In genomic region chr1:168972225-168972624, GRCh38 we compare ENCODE assay signal across 26 cellular contexts.
"Had no signal": no experiment of that assay in that cellular context is flagged by ENCODE, and none has a peak within 500 bp of the region (broad histone marks: within the 10 kb centered on the region; RNA-seq: fewer than 3 reads in every experiment).

No MANE protein-coding gene starts in this region.

- H3K27ac ChIP-seq: body of pancreas, right lobe of liver, skin epidermis, tibial nerve, vagina, WERI-Rb-1 had no signal

- H3K27me3 Mint-ChIP-seq: activated naive CD8-positive, alpha-beta T cell treated with anti-CD3 and anti-CD28 coated beads, Interleukin-2, amount 50 U/mL, for 24 hours; stimulated activated naive CD8-positive, alpha-beta T cell treated with anti-CD3 and anti-CD28 coated beads, Interleukin-15, Interleukin-2, amounts not matched to agents 100 ng/mL and 50 ng/mL, for 24 hours had no signal

- H3K4me3 Mint-ChIP-seq: activated CD8-positive, alpha-beta T cell treated with anti-CD3 and anti-CD28 coated beads, Interleukin-2, amount 10 ng/mL, durations not matched to agents 7 days and 5 days; activated naive CD8-positive, alpha-beta T cell treated with anti-CD3 and anti-CD28 coated beads, Interleukin-2, amount 50 U/mL, for 24 hours; activated T-helper 1 cell treated with anti-CD3 and anti-CD28 coated beads, Interleukin-12 subunit alpha, Interleukin-12 subunit beta, Interleukin-2, Interleukin-4 antibody, amounts not matched to agents 30 ng/mL and 10 ng/mL and 1 ng/mL, durations not matched to agents 14 hours and 24 hours and 36 hours; dendritic cell treated with granulocyte-macrophage colony-stimulating factor and Interleukin-4, amounts not matched to agents 40 ng/mL and 50 ng/mL, for 4 days; memory B cell; stimulated activated naive CD8-positive, alpha-beta T cell treated with anti-CD3 and anti-CD28 coated beads, Interleukin-15, Interleukin-2, amounts not matched to agents 100 ng/mL and 50 ng/mL, for 24 hours; T-helper 2 cell treated with Interferon-gamma antibody and Interleukin-4, amounts not matched to agents 5 μg/mL and 100 μg/mL, for 36 hours had no signal

- H3K4me3 ChIP-seq: body of pancreas, right lobe of liver, skin epidermis, tibial nerve, vagina had no signal

- DNase-seq: activated CD4-positive, alpha-beta T cell treated with anti-CD3 and anti-CD28 coated beads, Interleukin-2, amount 50 U/mL, for 1 hour; activated CD4-positive, CD25-positive, alpha-beta regulatory T cell treated with anti-CD3 and anti-CD28 coated beads, Interleukin-2, amount 50 U/mL, for 72 hours; activated CD8-positive, alpha-beta T cell treated with anti-CD3 and anti-CD28 coated beads, Interleukin-2, amount 10 ng/mL, durations not matched to agents 7 days and 5 days; activated gamma-delta T cell; activated naive CD4-positive, alpha-beta T cell treated with anti-CD3 and anti-CD28 coated beads, Interleukin-2, amount 50 U/mL, for 16 hours; activated naive CD8-positive, alpha-beta T cell treated with anti-CD3 and anti-CD28 coated beads, Interleukin-2, amount 50 U/mL, for 24 hours; anterior cingulate cortex; caudate nucleus; effector CD4-positive, alpha-beta T cell; erythroblast; foreskin melanocyte; kidney glomerular epithelial cell; left ventricle myocardium superior; occipital lobe; right lobe of liver; stimulated activated CD4-positive, alpha-beta T cell treated with anti-CD3 and anti-CD28 coated beads, Interleukin-1b, Interleukin-23, amount 100 ng/mL, for 48 hours; WERI-Rb-1 had no signal

- H3K27me3 ChIP-seq: body of pancreas, right lobe of liver, tibial nerve, vagina had no signal

- ATAC-seq: activated CD8-positive, alpha-beta T cell treated with anti-CD3 and anti-CD28 coated beads, Interleukin-2, amount 10 ng/mL, durations not matched to agents 7 days and 5 days; activated naive CD8-positive, alpha-beta T cell treated with anti-CD3 and anti-CD28 coated beads, Interleukin-2, amount 50 U/mL, for 24 hours; body of pancreas; left ventricle myocardium superior; right lobe of liver had no signal

- H3K36me3 ChIP-seq: right lobe of liver, tibial nerve, vagina, WERI-Rb-1 had no signal

- H3K9me3 ChIP-seq: body of pancreas, right lobe of liver, tibial nerve, vagina had no signal

- H3K4me1 Mint-ChIP-seq: activated naive CD8-positive, alpha-beta T cell treated with anti-CD3 and anti-CD28 coated beads, Interleukin-2, amount 50 U/mL, for 24 hours; memory B cell had no signal

- H3K36me3 Mint-ChIP-seq: memory B cell had no signal

- H3K27ac Mint-ChIP-seq: activated CD8-positive, alpha-beta T cell treated with anti-CD3 and anti-CD28 coated beads, Interleukin-2, amount 10 ng/mL, durations not matched to agents 7 days and 5 days; activated naive CD8-positive, alpha-beta T cell treated with anti-CD3 and anti-CD28 coated beads, Interleukin-2, amount 50 U/mL, for 24 hours; activated T-helper 1 cell treated with anti-CD3 and anti-CD28 coated beads, Interleukin-12 subunit alpha, Interleukin-12 subunit beta, Interleukin-2, Interleukin-4 antibody, amounts not matched to agents 30 ng/mL and 10 ng/mL and 1 ng/mL, durations not matched to agents 14 hours and 24 hours and 36 hours; dendritic cell treated with granulocyte-macrophage colony-stimulating factor and Interleukin-4, amounts not matched to agents 40 ng/mL and 50 ng/mL, for 4 days; memory B cell; stimulated activated naive CD8-positive, alpha-beta T cell treated with anti-CD3 and anti-CD28 coated beads, Interleukin-15, Interleukin-2, amounts not matched to agents 100 ng/mL and 50 ng/mL, for 24 hours; T-helper 2 cell treated with Interferon-gamma antibody and Interleukin-4, amounts not matched to agents 5 μg/mL and 100 μg/mL, for 36 hours had no signal

- H3K4me1 ChIP-seq: right lobe of liver, vagina had no signal

- H3K9me3 Mint-ChIP-seq: activated naive CD8-positive, alpha-beta T cell treated with anti-CD3 and anti-CD28 coated beads, Interleukin-2, amount 50 U/mL, for 24 hours; activated T-helper 1 cell treated with anti-CD3 and anti-CD28 coated beads, Interleukin-12 subunit alpha, Interleukin-12 subunit beta, Interleukin-2, Interleukin-4 antibody, amounts not matched to agents 30 ng/mL and 10 ng/mL and 1 ng/mL, durations not matched to agents 14 hours and 24 hours and 36 hours; dendritic cell treated with granulocyte-macrophage colony-stimulating factor and Interleukin-4, amounts not matched to agents 40 ng/mL and 50 ng/mL, for 4 days; memory B cell; stimulated activated naive CD8-positive, alpha-beta T cell treated with anti-CD3 and anti-CD28 coated beads, Interleukin-15, Interleukin-2, amounts not matched to agents 100 ng/mL and 50 ng/mL, for 24 hours; T-helper 2 cell treated with Interferon-gamma antibody and Interleukin-4, amounts not matched to agents 5 μg/mL and 100 μg/mL, for 36 hours had no signal
